Comparison of ENCODE assay signal across 21 cellular contexts in the genomic region with DNA sequence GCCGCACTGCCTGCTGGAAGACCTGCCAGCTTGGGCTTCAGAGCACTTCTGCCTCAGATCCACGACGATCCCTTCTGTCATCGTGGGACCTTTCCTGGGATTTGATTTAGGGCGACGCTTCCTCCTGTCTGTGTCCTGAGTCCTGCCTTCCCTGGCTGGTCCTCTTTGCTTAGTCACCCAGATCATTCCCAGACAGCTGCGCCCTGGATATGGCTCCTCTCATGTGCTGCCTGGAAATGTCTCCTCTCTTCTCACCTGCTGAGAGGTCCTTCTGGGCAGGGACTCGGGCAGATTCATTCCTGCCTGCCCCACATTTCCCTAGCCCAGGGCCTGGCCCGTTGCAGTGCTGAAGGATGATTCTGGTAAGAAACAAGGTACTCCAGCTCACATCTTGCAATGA.
DNase-seq lines count a peak whose midpoint lies in the region; ATAC-seq and TF ChIP-seq lines count a peak whose summit lies in the region.
"Had no signal": no experiment of that assay in that cellular context is flagged by ENCODE, and none has a peak within 500 bp of the region (broad histone marks: within the 10 kb centered on the region; RNA-seq: fewer than 3 reads in every experiment).

No MANE protein-coding gene starts in this region.

- no peaks in the 10 kb centered on the region for H3K9me3 Mint-ChIP-seq in natural killer cell treated with Interleukin-12 subunit alpha and Interleukin-12 subunit beta and Interleukin-15 and Interleukin-18, amount 100 ng/mL, for 72 hours
- H3K9me3 Mint-ChIP-seq in natural killer cell (no peaks in the 10 kb centered on the region), chondrocyte (ENCODE audit: low read depth) (no peaks in the 10 kb centered on the region), neural crest cell (no peaks in the 10 kb centered on the region)
- no peaks in the 10 kb centered on the region for H3K9me3 Mint-ChIP-seq in stimulated activated memory B cell treated with anti-CD40 and anti-IgM and Interleukin-4, amounts not matched to agents 10 μg/mL and 1 μg/mL and 100 μg/mL, for 72 hours
- H3K9me3 Mint-ChIP-seq: CD8-positive, alpha-beta memory T cell had no signal

- no peaks in the 10 kb centered on the region for H3K27me3 Mint-ChIP-seq in natural killer cell treated with Interleukin-12 subunit alpha and Interleukin-12 subunit beta and Interleukin-15 and Interleukin-18, amount 100 ng/mL, for 72 hours
- H3K27me3 Mint-ChIP-seq in natural killer cell (ENCODE audit: low read depth in 2 of 2) = peaks cover 0 to 10% of the 10 kb centered on the region in 2 donors
- H3K27me3 Mint-ChIP-seq in chondrocyte (ENCODE audit: low read depth) = no peaks in the 10 kb centered on the region
- no peaks in the 10 kb centered on the region for H3K27me3 Mint-ChIP-seq in neural crest cell (ENCODE audit: low read depth)
- H3K27me3 Mint-ChIP-seq in stimulated activated memory B cell treated with anti-CD40 and anti-IgM and Interleukin-4, amounts not matched to agents 10 μg/mL and 1 μg/mL and 100 μg/mL, for 72 hours = no peaks in the 10 kb centered on the region

- no peaks in the 10 kb centered on the region for H3K36me3 Mint-ChIP-seq in natural killer cell treated with Interleukin-12 subunit alpha and Interleukin-12 subunit beta and Interleukin-15 and Interleukin-18, amount 100 ng/mL, for 72 hours
- H3K36me3 Mint-ChIP-seq in natural killer cell (no peaks in the 10 kb centered on the region), chondrocyte (ENCODE audit: low read depth) (no peaks in the 10 kb centered on the region), neural crest cell (ENCODE audit: low read depth) (no peaks in the 10 kb centered on the region)
- H3K36me3 Mint-ChIP-seq in stimulated activated memory B cell treated with anti-CD40 and anti-IgM and Interleukin-4, amounts not matched to agents 10 μg/mL and 1 μg/mL and 100 μg/mL, for 72 hours = no peaks in the 10 kb centered on the region
- H3K36me3 Mint-ChIP-seq: CD8-positive, alpha-beta memory T cell had no signal

- H3K27ac Mint-ChIP-seq in natural killer cell treated with Interleukin-12 subunit alpha and Interleukin-12 subunit beta and Interleukin-15 and Interleukin-18, amount 100 ng/mL, for 72 hours = no peak overlapping the region
- H3K27ac Mint-ChIP-seq in natural killer cell = no peak overlapping the region
- no peak overlapping the region for H3K27ac Mint-ChIP-seq in chondrocyte (ENCODE audit: unreplicated experiment)
- peak overlapping the region; percentile 73 for H3K27ac Mint-ChIP-seq in neural crest cell (ENCODE audit: unreplicated experiment)
- no peak overlapping the region for H3K27ac Mint-ChIP-seq in stimulated activated memory B cell treated with anti-CD40 and anti-IgM and Interleukin-4, amounts not matched to agents 10 μg/mL and 1 μg/mL and 100 μg/mL, for 72 hours

- intact Hi-C loops in natural killer cell (cut with micrococcal nuclease) = no loop called here

- H3K4me1 Mint-ChIP-seq in natural killer cell treated with Interleukin-12 subunit alpha and Interleukin-12 subunit beta and Interleukin-15 and Interleukin-18, amount 100 ng/mL, for 72 hours (ENCODE audit: low read depth in 2 of 2) = peaks cover 0 to 12% of the 10 kb centered on the region in 2 donors
- H3K4me1 Mint-ChIP-seq in natural killer cell (peaks cover 6 to 9% of the 10 kb centered on the region in 2 donors), chondrocyte (ENCODE audit: low read depth) (peaks cover 14% of the 10 kb centered on the region), neural crest cell (peaks cover 14% of the 10 kb centered on the region)
- H3K4me1 Mint-ChIP-seq in stimulated activated memory B cell treated with anti-CD40 and anti-IgM and Interleukin-4, amounts not matched to agents 10 μg/mL and 1 μg/mL and 100 μg/mL, for 72 hours = no peaks in the 10 kb centered on the region

- no peak overlapping the region for H3K4me3 Mint-ChIP-seq in natural killer cell treated with Interleukin-12 subunit alpha and Interleukin-12 subunit beta and Interleukin-15 and Interleukin-18, amount 100 ng/mL, for 72 hours
- H3K4me3 Mint-ChIP-seq in natural killer cell (no peak overlapping the region), chondrocyte (ENCODE audit: unreplicated experiment) (no peak overlapping the region), neural crest cell (no peak overlapping the region)
- no peak overlapping the region for H3K4me3 Mint-ChIP-seq in stimulated activated memory B cell treated with anti-CD40 and anti-IgM and Interleukin-4, amounts not matched to agents 10 μg/mL and 1 μg/mL and 100 μg/mL, for 72 hours
- H3K4me3 Mint-ChIP-seq: CD8-positive, alpha-beta memory T cell had no signal

- ATAC-seq in natural killer cell treated with Interleukin-12 subunit alpha and Interleukin-12 subunit beta and Interleukin-15 and Interleukin-18, amount 100 ng/mL, for 72 hours = no peak
- ATAC-seq in natural killer cell (no peak), HG02623 (IDR thresholded peaks at IDR 0.05; ENCODE audit: unreplicated experiment) (no peak)
- no peak for ATAC-seq in stimulated activated memory B cell treated with anti-CD40 and anti-IgM and Interleukin-4, amounts not matched to agents 10 μg/mL and 1 μg/mL and 100 μg/mL, for 72 hours
- ATAC-seq: HepG2, K562 had no signal

- TF ChIP-seq CTCF in natural killer cell (IDR thresholded peaks at IDR 0.05) (no peak), chondrocyte (IDR thresholded peaks at IDR 0.05) (no peak), neural crest cell (conservative IDR thresholded peaks at IDR 0.05) (no peak)

- DNase-seq in natural killer cell treated with Interleukin-12 subunit alpha and Interleukin-12 subunit beta and Interleukin-15 and Interleukin-18, amount 100 ng/mL, for 72 hours (ENCODE audit: low spot score) = peak; percentile 45
- DNase-seq in natural killer cell (no peak), chondrocyte (ENCODE audit: low spot score) (peak; percentile 35), neural crest cell (ENCODE audit: low read depth, low spot score) (no peak), GM19240 (ENCODE audit: insufficient read length, low spot score) (no peak), AML-193 (lab: John Stamatoyannopoulos, UW) (no peak)
- DNase-seq: 8988T; Calu3; CD8-positive, alpha-beta memory T cell; DMS153; GDM1; MG63; NCI-H1417; NCI-H1694 treated with DMSO at 0.1 percent for 48 hours; NCI-H2081 treated with DMSO at 0.1 percent for 48 hours; NCI-H524; NCI-H774 had no signal

Comparison
In these comparisons a context has a peak if more than half of its experiments do, and no peak if none do; other contexts are left out.
1. DNase-seq: peak in natural killer cell treated with Interleukin-12 subunit alpha and Interleukin-12 subunit beta and Interleukin-15 and Interleukin-18, amount 100 ng/mL, for 72 hours (single experiment) and chondrocyte (single experiment); none in natural killer cell (single experiment), neural crest cell (single experiment), GM19240 (single experiment) and AML-193 (0 of 2).